Comparison of ENCODE assay signal across 1 cellular context in the genomic region with DNA sequence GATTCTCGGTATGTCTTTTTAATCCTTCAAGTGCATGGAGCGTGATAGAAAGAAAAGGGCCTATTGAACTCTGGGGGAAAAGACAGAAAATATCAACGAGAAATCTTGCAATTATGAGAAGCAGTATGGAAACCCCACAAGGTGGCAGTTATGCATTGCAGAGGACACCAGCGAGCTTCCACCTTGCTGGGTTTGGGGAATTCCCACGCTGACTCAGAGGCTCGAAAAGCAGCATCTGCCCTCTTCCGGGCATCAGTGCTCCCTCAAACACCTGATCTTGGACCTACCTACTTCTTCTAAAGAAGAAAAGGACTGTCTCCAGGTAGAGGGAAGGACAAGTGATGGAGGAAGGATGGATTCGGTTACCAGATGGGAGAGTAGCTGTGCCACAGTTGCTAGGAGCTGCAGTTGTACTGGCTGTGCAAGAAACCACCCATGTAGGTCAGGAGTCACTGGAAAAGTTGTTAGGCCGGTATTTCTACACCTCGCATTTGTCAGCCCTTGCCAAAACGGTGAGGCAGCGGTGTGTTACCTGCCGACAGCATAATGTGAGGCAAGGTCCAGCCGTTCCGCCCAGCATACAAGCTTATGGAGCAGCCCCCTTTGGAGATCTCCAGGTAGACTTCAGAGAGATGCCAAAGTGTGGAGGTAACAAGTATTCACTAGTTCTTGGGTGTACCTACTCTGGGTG.
A peak's percentile ranks its signal among the peaks of the same experiment; 100 is the strongest.
TF ChIP-seq lines count a peak whose summit lies in the region.

No MANE protein-coding gene starts in this region.

TF ChIP-seq in GM12878, 131 proteins besides CTCF, POLR2A, EP300 and RAD21:
- TF ChIP-seq YY1 (IDR thresholded peaks at IDR 0.05; ENCODE audit: low read depth, low read length): 0 out of 2 replicates have a peak, but pooled peaks have one; percentile 22
- TF ChIP-seq JUNB (IDR thresholded peaks at IDR 0.05): 0 out of 2 replicates have a peak, but pooled peaks have one; percentile 21
- 0 out of 2 replicates have a peak, but pooled peaks have one; percentile 17 for TF ChIP-seq RUNX3 (IDR thresholded peaks at IDR 0.05; ENCODE audit: low read length)
- peak; percentile 40 for TF ChIP-seq RELA (IDR thresholded peaks at IDR 0.05; ENCODE audit: borderline replicate concordance, partially characterized antibody)
- TF ChIP-seq, protein P1, sequence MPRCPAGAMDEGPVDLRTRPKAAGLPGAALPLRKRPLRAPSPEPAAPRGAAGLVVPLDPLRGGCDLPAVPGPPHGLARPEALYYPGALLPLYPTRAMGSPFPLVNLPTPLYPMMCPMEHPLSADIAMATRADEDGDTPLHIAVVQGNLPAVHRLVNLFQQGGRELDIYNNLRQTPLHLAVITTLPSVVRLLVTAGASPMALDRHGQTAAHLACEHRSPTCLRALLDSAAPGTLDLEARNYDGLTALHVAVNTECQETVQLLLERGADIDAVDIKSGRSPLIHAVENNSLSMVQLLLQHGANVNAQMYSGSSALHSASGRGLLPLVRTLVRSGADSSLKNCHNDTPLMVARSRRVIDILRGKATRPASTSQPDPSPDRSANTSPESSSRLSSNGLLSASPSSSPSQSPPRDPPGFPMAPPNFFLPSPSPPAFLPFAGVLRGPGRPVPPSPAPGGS (IDR thresholded peaks at IDR 0.05; ENCODE audit: borderline replicate concordance, insufficient read depth, low read depth, low read length, poor library complexity, severe bottlenecking): peak; percentile 30
- TF ChIP-seq NFXL1 (IDR thresholded peaks at IDR 0.05; ENCODE audit: borderline replicate concordance): peak; percentile 66; the same call in 1 of the 2 replicates
- TF ChIP-seq SMC3 (IDR thresholded peaks at IDR 0.05; ENCODE audit: borderline replicate concordance, low read length): peak; percentile 35; the same call in 1 of the 2 replicates
- TF ChIP-seq POU2F2 (IDR thresholded peaks at IDR 0.05; ENCODE audit: borderline replicate concordance, low read depth, low read length): peak; percentile 46; the same call in 1 of the 3 replicates
TF ChIP-seq in GM12878: peak in this region for 8; not testable (repeated sequence) for 123.
